Comparison of ENCODE assay signal across 17 cellular contexts in genomic region chr16:14356064-14356463, GRCh38.
DNase-seq lines count a peak whose midpoint lies in the region; ATAC-seq and TF ChIP-seq lines count a peak whose summit lies in the region.
"Had no signal": no experiment of that assay in that cellular context is flagged by ENCODE, and none has a peak within 500 bp of the region (broad histone marks: within the 10 kb centered on the region; RNA-seq: fewer than 3 reads in every experiment).

No MANE protein-coding gene starts in this region.

- H3F3A ChIP-seq in SU-DHL-6 (ENCODE audit: insufficient read depth) = peaks cover 15% of the 10 kb centered on the region

- H3K4me1 ChIP-seq in BLaER1 treated with 17β-estradiol and CSF1 and Interleukin-3, amounts not matched to agents 10 nM and 100 nM = peaks cover 49 to 71% (median 68%) of the 10 kb centered on the region in 10 experiments
- H3K4me1 ChIP-seq in foreskin keratinocyte (peaks cover 5% of the 10 kb centered on the region), mammary epithelial cell (ENCODE audit: insufficient read depth, low read length) (peaks cover 21% of the 10 kb centered on the region), tibial nerve (peaks cover 0 to 8% (median 0%) of the 10 kb centered on the region in 4 donors)

- no peak for TF ChIP-seq EP300 in tibial nerve (IDR thresholded peaks at IDR 0.05)

- no peaks in the 10 kb centered on the region for H3K9me3 ChIP-seq in BLaER1 treated with 17β-estradiol and CSF1 and Interleukin-3, amounts not matched to agents 10 nM and 100 nM (replicated peaks in 1 of 11)
- H3K9me3 ChIP-seq in SU-DHL-6 (ENCODE audit: insufficient read depth, low read length) = no peaks in the 10 kb centered on the region
- H3K9me3 ChIP-seq in mammary epithelial cell (replicated peaks; ENCODE audit: insufficient read depth, low read length) = no peaks in the 10 kb centered on the region
- no peaks in the 10 kb centered on the region for H3K9me3 ChIP-seq in tibial nerve

- no peaks in the 10 kb centered on the region for H3K79me2 ChIP-seq in SU-DHL-6 (ENCODE audit: insufficient read depth, low read length)
- H3K79me2 ChIP-seq in mammary epithelial cell (ENCODE audit: insufficient read depth, low read length) = no peaks in the 10 kb centered on the region

- H3K4me2 ChIP-seq in BLaER1 treated with 17β-estradiol and CSF1 and Interleukin-3, amounts not matched to agents 10 nM and 100 nM = peak overlapping the region; percentile 70 to 93 (median 89); a peak in 21 of 22 replicates
- H3K4me2 ChIP-seq in SU-DHL-6 (ENCODE audit: low read depth, low read length, poor library complexity, severe bottlenecking) = no peak overlapping the region
- H3K4me2 ChIP-seq in mammary epithelial cell (ENCODE audit: insufficient read depth, low read depth, low read length) = no peak overlapping the region

- dilution Hi-C loops in mammary epithelial cell (cut with HindIII; ENCODE audit: low sequenced_read_pairs) = no loop called here

- in situ Hi-C loops in mammary epithelial cell (cut with MboI; ENCODE audit: low sequenced_read_pairs in 2 of 2) = loop anchor here in 1 of 2 donors (10.0 kb wide), 1 partner anchor 59 kb away; no protein-coding TSS in a partner anchor

- DNase-seq in GM12864 (ENCODE audit: low read depth) (no peak), NCI-H146 (lab: John Stamatoyannopoulos, UW) (peak; percentile 63), NCI-H226 (no peak), foreskin keratinocyte (no peak), mammary epithelial cell (no peak), tibial nerve (ENCODE audit: low spot score in 2 of 2) (no peak)
- DNase-seq: ACHN, DND-41, KG1, NCI-H1436 treated with DMSO at 0.1 percent for 48 hours, NCI-H2081, NCI-H2171 treated with DMSO at 0.1 percent for 48 hours, NCI-H446 treated with DMSO at 0.1 percent for 48 hours, NCI-H748 treated with DMSO at 0.1 percent for 48 hours had no signal

- TF ChIP-seq POLR2A in tibial nerve (IDR thresholded peaks at IDR 0.05) = no peak

- H3K9me2 ChIP-seq in SU-DHL-6 (replicated peaks; ENCODE audit: insufficient read depth, low read length) = no peaks in the 10 kb centered on the region

- H2AFZ ChIP-seq in SU-DHL-6 (ENCODE audit: low read depth, low read length, severe bottlenecking) (no peak overlapping the region), mammary epithelial cell (ENCODE audit: low read depth, low read length) (no peak overlapping the region)

- WGBS in mammary epithelial cell (ENCODE audit: low coverage, missing lambda C conversion rate) = 95% methylated on average over 11 of the region's 11 CpGs
- 65 to 70% methylated on average over 11 of the region's 11 CpGs for WGBS in tibial nerve, 2 donors

- H3K36me3 ChIP-seq in BLaER1 treated with 17β-estradiol and CSF1 and Interleukin-3, amounts not matched to agents 10 nM and 100 nM = no peaks in the 10 kb centered on the region
- no peaks in the 10 kb centered on the region for H3K36me3 ChIP-seq in SU-DHL-6 (ENCODE audit: low read length)
- H3K36me3 ChIP-seq in mammary epithelial cell (ENCODE audit: insufficient read depth, low read length) = no peaks in the 10 kb centered on the region
- H3K36me3 ChIP-seq in tibial nerve = no peaks in the 10 kb centered on the region

- intact Hi-C loops in mammary epithelial cell (cut with micrococcal nuclease) = loop anchor here (5.0 kb wide), 1 partner anchor 49 kb away; no protein-coding TSS in a partner anchor

- 0 out of 20 replicates have a peak overlapping the region, but pooled peaks of 2 of the 10 experiments have one; percentile 19 to 51 for H3K4me3 ChIP-seq in BLaER1 treated with 17β-estradiol and CSF1 and Interleukin-3, amounts not matched to agents 10 nM and 100 nM
- H3K4me3 ChIP-seq in GM12864 (ENCODE audit: low read depth, low read length) = peak overlapping the region; percentile 9
- no peak overlapping the region for H3K4me3 ChIP-seq in SU-DHL-6 (ENCODE audit: insufficient read depth, low read length, poor library complexity, severe bottlenecking)
- no peak overlapping the region for H3K4me3 ChIP-seq in mammary epithelial cell (replicated peaks in 1 of 3; ENCODE audit: insufficient read depth in 1 of 3, low read depth in 2 of 3, low read length in 3 of 3)
- no peak overlapping the region for H3K4me3 ChIP-seq in tibial nerve

- CTCF ChIA-PET in mammary epithelial cell (lab: Charles Lee; ENCODE audit: low non-redundant PET) = no interaction called here

- H4K20me1 ChIP-seq in BLaER1 treated with 17β-estradiol and CSF1 and Interleukin-3, amounts not matched to agents 10 nM and 100 nM = no peaks in the 10 kb centered on the region
- H4K20me1 ChIP-seq in SU-DHL-6 (ENCODE audit: low read depth, low read length) = no peaks in the 10 kb centered on the region
- no peaks in the 10 kb centered on the region for H4K20me1 ChIP-seq in mammary epithelial cell (ENCODE audit: insufficient read depth, low read length)

- peak overlapping the region in 10 of 11 experiments; percentile 79 to 98 (median 94); a peak in 20 of 22 replicates for H3K27ac ChIP-seq in BLaER1 treated with 17β-estradiol and CSF1 and Interleukin-3, amounts not matched to agents 10 nM and 100 nM
- H3K27ac ChIP-seq in SU-DHL-6 (ENCODE audit: low read depth, low read length) (peak overlapping the region; percentile 96), foreskin keratinocyte (no peak overlapping the region), mammary epithelial cell (ENCODE audit: insufficient read depth, low read depth, low read length) (no peak overlapping the region), tibial nerve (no peak overlapping the region)

- no TSS peak for BruUV-seq in mammary epithelial cell (replicated peaks; lab: Mats Ljungman, UMichigan)

- TF ChIP-seq CTCF in GM12864 (IDR thresholded peaks at IDR 0.05; ENCODE audit: low read depth, low read length, missing control alignments) = no peak
- no peak for TF ChIP-seq CTCF in SU-DHL-6 (IDR thresholded peaks at IDR 0.05; ENCODE audit: insufficient read depth, low read length, poor library complexity, severe bottlenecking)
- TF ChIP-seq CTCF in foreskin keratinocyte (conservative IDR thresholded peaks at IDR 0.05) = no peak
- TF ChIP-seq CTCF in mammary epithelial cell (conservative IDR thresholded peaks at IDR 0.05 in 1 of 2, IDR thresholded peaks at IDR 0.05 in 1 of 2; ENCODE audit: extremely low read depth in 1 of 2, insufficient read depth in 1 of 2, low read depth in 1 of 2, low read length in 2 of 2) = no peak
- TF ChIP-seq CTCF in tibial nerve (IDR thresholded peaks at IDR 0.05) = no peak

- no peaks in the 10 kb centered on the region for H3K27me3 ChIP-seq in BLaER1 treated with 17β-estradiol and CSF1 and Interleukin-3, amounts not matched to agents 10 nM and 100 nM
- H3K27me3 ChIP-seq in SU-DHL-6 (ENCODE audit: low read length) = no peaks in the 10 kb centered on the region
- H3K27me3 ChIP-seq in foreskin keratinocyte = no peaks in the 10 kb centered on the region
- H3K27me3 ChIP-seq in mammary epithelial cell (ENCODE audit: insufficient read depth, low read length) = no peaks in the 10 kb centered on the region
- H3K27me3 ChIP-seq in tibial nerve = peaks cover 0 to 5% of the 10 kb centered on the region in 2 donors

- H3K9ac ChIP-seq in BLaER1 treated with 17β-estradiol and CSF1 and Interleukin-3, amounts not matched to agents 10 nM and 100 nM = peak overlapping the region in 10 of 11 experiments; percentile 70 to 89 (median 81); a peak in 18 of 22 replicates
- no peak overlapping the region for H3K9ac ChIP-seq in SU-DHL-6 (ENCODE audit: low read length)
- H3K9ac ChIP-seq in mammary epithelial cell (ENCODE audit: insufficient read depth, low read length) = no peak overlapping the region

- ATAC-seq in foreskin keratinocyte = no peak
- ATAC-seq: Panc1 had no signal

Comparison
In these comparisons a context has a peak if more than half of its experiments do, and no peak if none do; other contexts are left out.
1. H3K27ac ChIP-seq: peak in BLaER1 treated with 17β-estradiol and CSF1 and Interleukin-3, amounts not matched to agents 10 nM and 100 nM (10 of 11) and SU-DHL-6 (single experiment); none in foreskin keratinocyte (single experiment), mammary epithelial cell (single experiment) and tibial nerve (0 of 4).
2. H3K4me2 ChIP-seq: peak in BLaER1 treated with 17β-estradiol and CSF1 and Interleukin-3, amounts not matched to agents 10 nM and 100 nM (11 of 11); none in SU-DHL-6 (single experiment) and mammary epithelial cell (single experiment).
3. H3K9ac ChIP-seq: peak in BLaER1 treated with 17β-estradiol and CSF1 and Interleukin-3, amounts not matched to agents 10 nM and 100 nM (10 of 11); none in SU-DHL-6 (single experiment) and mammary epithelial cell (single experiment).